Comparison of ENCODE assay signal across 27 cellular contexts in the genomic region with DNA sequence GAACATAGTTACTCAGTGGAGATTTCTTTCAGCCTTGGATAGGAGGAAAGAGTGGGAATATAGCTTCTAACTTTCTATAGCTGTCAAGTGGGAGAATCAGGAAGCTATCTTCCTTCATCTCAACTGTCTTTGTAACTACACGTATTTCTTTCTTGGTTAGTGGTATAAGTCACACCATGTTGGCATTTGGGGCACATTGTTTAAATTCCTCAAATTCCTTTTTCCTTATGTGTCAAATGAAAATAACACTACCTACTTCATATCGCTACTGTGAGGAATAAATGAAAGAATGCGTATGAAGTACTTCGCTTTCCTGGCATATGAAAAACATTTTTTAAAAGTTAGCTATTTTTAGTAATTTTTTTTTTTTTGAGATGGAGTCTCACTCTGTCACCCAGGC.
DNase-seq lines count a peak whose midpoint lies in the region; ATAC-seq, FAIRE-seq and TF ChIP-seq lines count a peak whose summit lies in the region.
"Had no signal": no experiment of that assay in that cellular context is flagged by ENCODE, and none has a peak within 500 bp of the region (broad histone marks: within the 10 kb centered on the region; RNA-seq: fewer than 3 reads in every experiment).

No MANE protein-coding gene starts in this region.

- peak overlapping the region; percentile 18 for H2AFZ ChIP-seq in osteoblast (ENCODE audit: low read length)

- DNase-seq in EL (peak; percentile 85), RCC 7860 (ENCODE audit: low spot score) (peak; percentile 88), chondrocyte (ENCODE audit: low spot score) (no peak), osteoblast (ENCODE audit: insufficient read length, low spot score, missing footprints) (peak; percentile 66), SIG-M5 (lab: John Stamatoyannopoulos, UW) (no peak)
- no peak for DNase-seq in activated naive CD8-positive, alpha-beta T cell treated with anti-CD3 and anti-CD28 coated beads for 36 hours
- no peak for DNase-seq in activated CD4-positive, alpha-beta memory T cell treated with anti-CD3 and anti-CD28 coated beads, Interleukin-2, amount 10 ng/mL, durations not matched to agents 7 days and 5 days
- DNase-seq: activated B cell treated with CpG ODN at 0.5 μM for 24 hours; activated CD8-positive, alpha-beta memory T cell treated with anti-CD3 and anti-CD28 coated beads for 24 hours; activated naive CD8-positive, alpha-beta T cell treated with anti-CD3 and anti-CD28 coated beads, Interleukin-2, amount 10 ng/mL, durations not matched to agents 7 days and 5 days; AML-193; caudate nucleus; COR-L47; heart left ventricle; MG63; natural killer cell; NCI-H2029; NCI-H446; posterior cingulate gyrus; stimulated activated CD4-positive, alpha-beta T cell treated with anti-CD3 and anti-CD28 coated beads, Interleukin-4, amount 100 ng/mL, for 1 hour; T-helper 2 cell had no signal

- no peak for ATAC-seq in HG03354 (IDR thresholded peaks at IDR 0.05; ENCODE audit: poor library complexity, severe bottlenecking, unreplicated experiment)
- ATAC-seq: heart left ventricle, HepG2, natural killer cell, Right ventricle myocardium inferior had no signal

- H3K27ac Mint-ChIP-seq in chondrocyte (ENCODE audit: unreplicated experiment): peak overlapping the region; percentile 75
- no peak overlapping the region for H3K27ac Mint-ChIP-seq in activated naive CD8-positive, alpha-beta T cell treated with anti-CD3 and anti-CD28 coated beads for 36 hours
- H3K27ac Mint-ChIP-seq in activated CD4-positive, alpha-beta memory T cell treated with anti-CD3 and anti-CD28 coated beads, Interleukin-2, amount 10 ng/mL, durations not matched to agents 7 days and 5 days: no peak overlapping the region
- H3K27ac Mint-ChIP-seq: activated B cell treated with CpG ODN at 0.5 μM for 24 hours; activated naive CD8-positive, alpha-beta T cell treated with anti-CD3 and anti-CD28 coated beads, Interleukin-2, amount 10 ng/mL, durations not matched to agents 7 days and 5 days; activated T-helper 1 cell treated with anti-CD3 and anti-CD28 coated beads, Interleukin-12 subunit alpha, Interleukin-12 subunit beta, Interleukin-2, Interleukin-4 antibody, amounts not matched to agents 30 ng/mL and 10 ng/mL and 1 ng/mL, durations not matched to agents 14 hours and 24 hours and 36 hours; natural killer cell had no signal

- H3K4me2 ChIP-seq in osteoblast (ENCODE audit: insufficient read depth, low read length): peak overlapping the region; percentile 30

- CTCF ChIA-PET in activated CD4-positive, alpha-beta memory T cell treated with anti-CD3 and anti-CD28 coated beads, Interleukin-2, amount 10 ng/mL, durations not matched to agents 7 days and 5 days (lab: Charles Lee): no interaction called here

- H3K4me1 ChIP-seq in osteoblast (ENCODE audit: insufficient read depth, low read length): peaks cover 13% of the 10 kb centered on the region
- H3K4me1 ChIP-seq: heart left ventricle, vagina had no signal

- H3K4me3 Mint-ChIP-seq in chondrocyte (ENCODE audit: unreplicated experiment): no peak overlapping the region
- no peak overlapping the region for H3K4me3 Mint-ChIP-seq in activated naive CD8-positive, alpha-beta T cell treated with anti-CD3 and anti-CD28 coated beads for 36 hours
- H3K4me3 Mint-ChIP-seq in activated CD4-positive, alpha-beta memory T cell treated with anti-CD3 and anti-CD28 coated beads, Interleukin-2, amount 10 ng/mL, durations not matched to agents 7 days and 5 days: no peak overlapping the region
- H3K4me3 Mint-ChIP-seq: activated B cell treated with CpG ODN at 0.5 μM for 24 hours; activated naive CD8-positive, alpha-beta T cell treated with anti-CD3 and anti-CD28 coated beads, Interleukin-2, amount 10 ng/mL, durations not matched to agents 7 days and 5 days; activated T-helper 1 cell treated with anti-CD3 and anti-CD28 coated beads, Interleukin-12 subunit alpha, Interleukin-12 subunit beta, Interleukin-2, Interleukin-4 antibody, amounts not matched to agents 30 ng/mL and 10 ng/mL and 1 ng/mL, durations not matched to agents 14 hours and 24 hours and 36 hours; natural killer cell had no signal

- H3K27me3 ChIP-seq in osteoblast (ENCODE audit: insufficient read depth, low read length): no peaks in the 10 kb centered on the region
- H3K27me3 ChIP-seq: heart left ventricle, MG63, vagina had no signal

- peak overlapping the region; percentile 58 for H3K27ac ChIP-seq in osteoblast (ENCODE audit: low read depth, low read length)
- H3K27ac ChIP-seq: heart left ventricle, skin epidermis, vagina had no signal

- H3K9me3 Mint-ChIP-seq in chondrocyte (ENCODE audit: low read depth): peaks cover 10% of the 10 kb centered on the region
- no peaks in the 10 kb centered on the region for H3K9me3 Mint-ChIP-seq in activated naive CD8-positive, alpha-beta T cell treated with anti-CD3 and anti-CD28 coated beads for 36 hours
- H3K9me3 Mint-ChIP-seq in activated CD4-positive, alpha-beta memory T cell treated with anti-CD3 and anti-CD28 coated beads, Interleukin-2, amount 10 ng/mL, durations not matched to agents 7 days and 5 days: peaks cover 2% of the 10 kb centered on the region
- H3K9me3 Mint-ChIP-seq: activated T-helper 1 cell treated with anti-CD3 and anti-CD28 coated beads, Interleukin-12 subunit alpha, Interleukin-12 subunit beta, Interleukin-2, Interleukin-4 antibody, amounts not matched to agents 30 ng/mL and 10 ng/mL and 1 ng/mL, durations not matched to agents 14 hours and 24 hours and 36 hours had no signal

- H3K79me2 ChIP-seq in osteoblast (ENCODE audit: insufficient read depth, low read length): no peaks in the 10 kb centered on the region

- H4K20me1 ChIP-seq in osteoblast (ENCODE audit: insufficient read depth, low read length): no peaks in the 10 kb centered on the region

- FAIRE-seq in RCC 7860 (lab: Jason Lieb, UNC): peak; percentile 88
- FAIRE-seq: HepG2 had no signal

- POLR2A ChIA-PET in activated CD4-positive, alpha-beta memory T cell treated with anti-CD3 and anti-CD28 coated beads, Interleukin-2, amount 10 ng/mL, durations not matched to agents 7 days and 5 days (lab: Charles Lee): no interaction called here

- TF ChIP-seq CTCF in chondrocyte (IDR thresholded peaks at IDR 0.05) (no peak), osteoblast (IDR thresholded peaks at IDR 0.05; ENCODE audit: extremely low read depth, low read depth, low read length) (no peak)

- H3K27me3 Mint-ChIP-seq in chondrocyte (ENCODE audit: low read depth): no peaks in the 10 kb centered on the region
- H3K27me3 Mint-ChIP-seq in activated naive CD8-positive, alpha-beta T cell treated with anti-CD3 and anti-CD28 coated beads for 36 hours: no peaks in the 10 kb centered on the region
- no peaks in the 10 kb centered on the region for H3K27me3 Mint-ChIP-seq in activated CD4-positive, alpha-beta memory T cell treated with anti-CD3 and anti-CD28 coated beads, Interleukin-2, amount 10 ng/mL, durations not matched to agents 7 days and 5 days
- H3K27me3 Mint-ChIP-seq: activated B cell treated with CpG ODN at 0.5 μM for 24 hours; activated naive CD8-positive, alpha-beta T cell treated with anti-CD3 and anti-CD28 coated beads, Interleukin-2, amount 10 ng/mL, durations not matched to agents 7 days and 5 days had no signal

- no peaks in the 10 kb centered on the region for H3K9me3 ChIP-seq in osteoblast (ENCODE audit: low read depth, low read length)
- H3K9me3 ChIP-seq: MG63, vagina had no signal

- peaks cover 2% of the 10 kb centered on the region for H3K36me3 Mint-ChIP-seq in chondrocyte (ENCODE audit: low read depth)
- H3K36me3 Mint-ChIP-seq in activated naive CD8-positive, alpha-beta T cell treated with anti-CD3 and anti-CD28 coated beads for 36 hours: no peaks in the 10 kb centered on the region
- H3K36me3 Mint-ChIP-seq in activated CD4-positive, alpha-beta memory T cell treated with anti-CD3 and anti-CD28 coated beads, Interleukin-2, amount 10 ng/mL, durations not matched to agents 7 days and 5 days (ENCODE audit: low read depth): no peaks in the 10 kb centered on the region
- H3K36me3 Mint-ChIP-seq: activated naive CD8-positive, alpha-beta T cell treated with anti-CD3 and anti-CD28 coated beads, Interleukin-2, amount 10 ng/mL, durations not matched to agents 7 days and 5 days; natural killer cell had no signal

- no peaks in the 10 kb centered on the region for H3K36me3 ChIP-seq in osteoblast (ENCODE audit: insufficient read depth, low read length)
- H3K36me3 ChIP-seq: heart left ventricle, MG63, vagina had no signal

- H3K4me3 ChIP-seq in osteoblast (ENCODE audit: insufficient read depth, low read length): no peak overlapping the region
- H3K4me3 ChIP-seq: heart left ventricle, MG63, skin epidermis, vagina had no signal

- H3K4me1 Mint-ChIP-seq in chondrocyte (ENCODE audit: low read depth): peaks cover 40% of the 10 kb centered on the region
- H3K4me1 Mint-ChIP-seq in activated naive CD8-positive, alpha-beta T cell treated with anti-CD3 and anti-CD28 coated beads for 36 hours: no peaks in the 10 kb centered on the region
- no peaks in the 10 kb centered on the region for H3K4me1 Mint-ChIP-seq in activated CD4-positive, alpha-beta memory T cell treated with anti-CD3 and anti-CD28 coated beads, Interleukin-2, amount 10 ng/mL, durations not matched to agents 7 days and 5 days
- H3K4me1 Mint-ChIP-seq: activated B cell treated with CpG ODN at 0.5 μM for 24 hours; activated naive CD8-positive, alpha-beta T cell treated with anti-CD3 and anti-CD28 coated beads, Interleukin-2, amount 10 ng/mL, durations not matched to agents 7 days and 5 days; natural killer cell had no signal

Comparison
In these comparisons a context has a peak if more than half of its experiments do, and no peak if none do; other contexts are left out.
1. DNase-seq: peak in EL (single experiment), RCC 7860 (single experiment) and osteoblast (single experiment); none in chondrocyte (single experiment), SIG-M5 (single experiment), activated naive CD8-positive, alpha-beta T cell treated with anti-CD3 and anti-CD28 coated beads for 36 hours (single experiment) and activated CD4-positive, alpha-beta memory T cell treated with anti-CD3 and anti-CD28 coated beads, Interleukin-2, amount 10 ng/mL, durations not matched to agents 7 days and 5 days (single experiment).